Comparison of ENCODE assay signal across 14 cellular contexts in genomic region chr20:50595988-50596693, GRCh38.
DNase-seq lines count a peak whose midpoint lies in the region; ATAC-seq, FAIRE-seq and TF ChIP-seq lines count a peak whose summit lies in the region.
"Had no signal": no experiment of that assay in that cellular context is flagged by ENCODE, and none has a peak within 500 bp of the region (broad histone marks: within the 10 kb centered on the region; RNA-seq: fewer than 3 reads in every experiment).

No MANE protein-coding gene starts in this region.

- no peaks in the 10 kb centered on the region for H3K9me3 Mint-ChIP-seq in mesothelial cell of epicardium
- H3K9me3 Mint-ChIP-seq: HFFc6 had no signal

- no peaks in the 10 kb centered on the region for H3K27me3 Mint-ChIP-seq in mesothelial cell of epicardium (ENCODE audit: low read depth)

- DNase-seq in A172 (ENCODE audit: low spot score), result peak; percentile 46
- DNase-seq in HT-29 (ENCODE audit: low spot score), result peak; percentile 29
- peak; percentile 53 for DNase-seq in bronchial epithelial cell (ENCODE audit: low read depth)
- DNase-seq in mesothelial cell of epicardium (ENCODE audit: low spot score in 2 of 2, unreplicated experiment in 2 of 2), result no peak
- no peak for DNase-seq in NCI-H524 treated with DMSO at 0.1 percent for 48 hours (lab: John Stamatoyannopoulos, UW)
- DNase-seq in G401 (ENCODE audit: low spot score), result no peak
- DNase-seq: activated CD4-positive, CD25-positive, alpha-beta regulatory T cell treated with anti-CD3 and anti-CD28 coated beads, Interleukin-2, amount 50 U/mL, for 72 hours; DMS79 treated with DMSO at 0.1 percent for 48 hours; HFFc6; NCI-H1930; ovary had no signal

- no peaks in the 10 kb centered on the region for H3K36me3 Mint-ChIP-seq in mesothelial cell of epicardium

- peaks cover 15% of the 10 kb centered on the region for H3K4me1 Mint-ChIP-seq in mesothelial cell of epicardium

- H3K4me3 Mint-ChIP-seq in mesothelial cell of epicardium, result no peak overlapping the region
- H3K4me3 Mint-ChIP-seq: HFFc6 had no signal

- no peaks in the 10 kb centered on the region for H3K36me3 ChIP-seq in bronchial epithelial cell (ENCODE audit: control insufficient read depth, insufficient read depth, low read length)
- H3K36me3 ChIP-seq: ovary, vagina had no signal

- H3K27me3 ChIP-seq in bronchial epithelial cell (ENCODE audit: control insufficient read depth, insufficient read depth, low read length), result no peaks in the 10 kb centered on the region
- H3K27me3 ChIP-seq: ovary, vagina had no signal

- H3K27ac Mint-ChIP-seq in mesothelial cell of epicardium, result peak overlapping the region; percentile 50
- H3K27ac Mint-ChIP-seq: HFFc6 had no signal

- TF ChIP-seq CTCF in bronchial epithelial cell (IDR thresholded peaks at IDR 0.05; ENCODE audit: insufficient read depth, low read length, severe bottlenecking) (no peak), mesothelial cell of epicardium (IDR thresholded peaks at IDR 0.05; ENCODE audit: unreplicated experiment) (no peak)

- ATAC-seq in HG02840 (IDR thresholded peaks at IDR 0.05; ENCODE audit: low FRiP score, unreplicated experiment), result no peak
- no peak for ATAC-seq in GM21423 (IDR thresholded peaks at IDR 0.05; ENCODE audit: unreplicated experiment)

- H3K4me3 ChIP-seq in bronchial epithelial cell (ENCODE audit: low read depth, low read length), result no peak overlapping the region
- H3K4me3 ChIP-seq: ovary, vagina had no signal

- FAIRE-seq in bronchial epithelial cell (lab: Jason Lieb, UNC), result no peak

- in situ Hi-C loops in G401 (cut with HindIII; ENCODE audit: low sequenced_read_pairs), result no loop called here

Comparison
In these comparisons a context has a peak if more than half of its experiments do, and no peak if none do; other contexts are left out.
1. DNase-seq: peak in A172 (single experiment), HT-29 (single experiment) and bronchial epithelial cell (single experiment); none in mesothelial cell of epicardium (0 of 2), NCI-H524 treated with DMSO at 0.1 percent for 48 hours (single experiment) and G401 (single experiment).